ENCODE assay signal across 38 cellular contexts in genomic region chr1:6254691-6255090, GRCh38. TPM values are rescaled to one million over a fixed set of nuclear protein-coding genes. Genes with fewer than 3 reads are reported as not detected.
"Had no signal": no experiment of that assay in that cellular context is flagged by ENCODE, and none has a peak within 500 bp of the region (broad histone marks: within the 10 kb centered on the region; RNA-seq: fewer than 3 reads in every experiment).

No MANE protein-coding gene starts in this region.

- DNase-seq: Karpas-422, Kasumi-1, MG63, MM.1S, MV-4-11, NCI-H1048, NCI-H1092, NCI-H1092 treated with DMSO at 0.1 percent for 48 hours, NCI-H1105, NCI-H1105 treated with DMSO at 0.1 percent for 48 hours, NCI-H1417, NCI-H1417 treated with DMSO at 0.1 percent for 48 hours, NCI-H1436, NCI-H1436 treated with DMSO at 0.1 percent for 48 hours, NCI-H146, NCI-H1694, NCI-H1694 treated with DMSO at 0.1 percent for 48 hours, NCI-H187, NCI-H187 treated with DMSO at 0.1 percent for 48 hours, NCI-H1930, NCI-H2029, NCI-H2029 treated with DMSO at 0.1 percent for 48 hours, NCI-H2081, NCI-H2081 treated with DMSO at 0.1 percent for 48 hours, NCI-H2107, NCI-H2171, NCI-H2171 treated with DMSO at 0.1 percent for 48 hours, NCI-H2227 treated with DMSO at 0.1 percent for 48 hours, NCI-H226, NCI-H345, NCI-H446, NCI-H446 treated with DMSO at 0.1 percent for 48 hours, NCI-H510A, NCI-H510A treated with DMSO at 0.1 percent for 48 hours had no signal

- H3K4me3 ChIP-seq: MG63 had no signal

- H3K27me3 ChIP-seq: MG63 had no signal

- H3K36me3 ChIP-seq: MG63 had no signal

- H3K9me3 ChIP-seq: MG63 had no signal

RNA-seq across cellular contexts. Expression of gene HES3, which starts 10.7 kb away (rescaled TPM):
- total RNA-seq: LHCN-M2, M059J, MCF 10A, NCI-H460 had no signal
